In the genomic region with DNA sequence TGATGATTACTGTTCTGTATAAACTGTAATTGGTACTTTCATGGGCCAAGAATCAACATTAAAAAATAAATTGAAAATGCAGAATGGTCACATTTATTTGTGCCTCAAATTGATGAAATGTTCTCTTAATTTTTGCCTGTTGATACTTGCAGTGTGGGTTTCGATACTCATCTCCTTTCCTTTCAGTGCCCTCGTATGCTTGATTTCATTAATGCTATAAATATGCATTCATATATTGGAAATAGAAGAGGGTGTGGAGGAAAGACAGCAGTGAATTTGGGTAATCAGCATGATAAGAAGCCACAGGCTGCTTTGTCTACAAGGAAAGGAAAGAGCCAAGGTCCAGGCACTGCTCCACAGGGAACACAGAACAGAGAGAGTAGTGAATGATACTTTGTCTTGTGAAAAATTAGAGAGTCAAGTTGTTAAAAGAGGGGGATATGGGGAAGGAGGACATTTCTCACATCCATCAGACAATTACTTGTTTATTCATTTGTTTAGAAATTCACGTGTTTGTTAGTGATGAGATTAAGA, we compare ENCODE assay signal across 10 cellular contexts. TPM values are rescaled to one million over a fixed set of nuclear protein-coding genes. Genes with fewer than 3 reads are reported as not detected.
A peak's percentile ranks its signal among the peaks of the same experiment; 100 is the strongest.
DNase-seq lines count a peak whose midpoint lies in the region; ATAC-seq and TF ChIP-seq lines count a peak whose summit lies in the region.
"Had no signal": no experiment of that assay in that cellular context is flagged by ENCODE, and none has a peak within 500 bp of the region (broad histone marks: within the 10 kb centered on the region; RNA-seq: fewer than 3 reads in every experiment).

No MANE protein-coding gene starts in this region.

- H3K36me3 ChIP-seq in ascending aorta (no peaks in the 10 kb centered on the region), mesendoderm (ENCODE audit: control insufficient read depth, insufficient read depth, low read length) (no peaks in the 10 kb centered on the region), upper lobe of left lung (no peaks in the 10 kb centered on the region), BE2C (no peaks in the 10 kb centered on the region)
- H3K36me3 ChIP-seq: BLaER1, gastrocnemius medialis had no signal

- H3K4me3 ChIP-seq in ascending aorta (peak overlapping the region; percentile 80 to 88), mesendoderm (ENCODE audit: low read length) (no peak overlapping the region), upper lobe of left lung (peak overlapping the region in 2 of 4 donors; percentile 71 to 82), BE2C (ENCODE audit: low read depth, low read length) (no peak overlapping the region; the same call in 1 of the 2 replicates)

- no peak overlapping the region for H3K9ac ChIP-seq in mesendoderm (ENCODE audit: low read length)
- H3K9ac ChIP-seq: BLaER1 had no signal

- DNase-seq in activated naive CD4-positive, alpha-beta T cell treated with anti-CD3 and anti-CD28 coated beads, Interleukin-2, amount 50 U/mL, for 16 hours: no peak
- DNase-seq in ascending aorta (ENCODE audit: low spot score in 2 of 2) (no peak), mesendoderm (peak; percentile 29), upper lobe of left lung (no peak), BE2C (no peak), NCI-H69 (lab: John Stamatoyannopoulos, UW) (no peak), KG1 (lab: John Stamatoyannopoulos, UW) (no peak)
- DNase-seq: gastrocnemius medialis had no signal

- no peak overlapping the region for H2BK120ac ChIP-seq in mesendoderm (ENCODE audit: low read depth, low read length)

- H3K56ac ChIP-seq in mesendoderm (ENCODE audit: low read length): no peak overlapping the region

- no peak overlapping the region for H3K23ac ChIP-seq in mesendoderm (ENCODE audit: low read length)

- peak overlapping the region; percentile 89 for H3K27ac Mint-ChIP-seq in activated naive CD4-positive, alpha-beta T cell treated with anti-CD3 and anti-CD28 coated beads, Interleukin-2, amount 50 U/mL, for 24 hours

- no peaks in the 10 kb centered on the region for H3K79me1 ChIP-seq in mesendoderm (ENCODE audit: low read length)

- H3K9me3 Mint-ChIP-seq in activated naive CD4-positive, alpha-beta T cell treated with anti-CD3 and anti-CD28 coated beads, Interleukin-2, amount 50 U/mL, for 24 hours: peaks cover 7% of the 10 kb centered on the region

- H3K27me3 ChIP-seq in ascending aorta (no peaks in the 10 kb centered on the region), mesendoderm (ENCODE audit: insufficient read depth, low read length, poor library complexity) (no peaks in the 10 kb centered on the region), upper lobe of left lung (no peaks in the 10 kb centered on the region), BE2C (no peaks in the 10 kb centered on the region)
- H3K27me3 ChIP-seq: BLaER1, gastrocnemius medialis had no signal

- intact Hi-C loops in ascending aorta (cut with DNase I): loop anchor here (2.0 kb wide), 1 partner anchor 161 kb away; the partner anchor contains the start of gene DDX60L

- H2BK5ac ChIP-seq in mesendoderm (ENCODE audit: low read length): no peak overlapping the region

- no peak overlapping the region for H3K4ac ChIP-seq in mesendoderm (ENCODE audit: low read depth, low read length)

- TF ChIP-seq EP300 in upper lobe of left lung (IDR thresholded peaks at IDR 0.05): no peak

- H2AK5ac ChIP-seq in mesendoderm (ENCODE audit: low read length): no peak overlapping the region

- H3K27me3 Mint-ChIP-seq in activated naive CD4-positive, alpha-beta T cell treated with anti-CD3 and anti-CD28 coated beads, Interleukin-2, amount 50 U/mL, for 24 hours: no peaks in the 10 kb centered on the region

- H3K9me3 ChIP-seq in ascending aorta (no peaks in the 10 kb centered on the region), upper lobe of left lung (no peaks in the 10 kb centered on the region), BE2C (no peaks in the 10 kb centered on the region)
- H3K9me3 ChIP-seq: BLaER1, gastrocnemius medialis had no signal

- H3K27ac ChIP-seq in ascending aorta (peak overlapping the region in 1 of 2 donors; percentile 89), mesendoderm (ENCODE audit: low read depth, low read length) (no peak overlapping the region), upper lobe of left lung (peak overlapping the region in 3 of 4 donors; percentile 12 to 98 (median 98))
- H3K27ac ChIP-seq: BLaER1 had no signal

- H3K36me3 Mint-ChIP-seq in activated naive CD4-positive, alpha-beta T cell treated with anti-CD3 and anti-CD28 coated beads, Interleukin-2, amount 50 U/mL, for 24 hours: peaks cover 5% of the 10 kb centered on the region

- H3K4me1 Mint-ChIP-seq in activated naive CD4-positive, alpha-beta T cell treated with anti-CD3 and anti-CD28 coated beads, Interleukin-2, amount 50 U/mL, for 24 hours: peaks cover 59% of the 10 kb centered on the region

- H4K8ac ChIP-seq in mesendoderm (ENCODE audit: low read depth, low read length): no peak overlapping the region

- no peak overlapping the region for H2BK15ac ChIP-seq in mesendoderm (replicated peaks; ENCODE audit: low read depth)

- WGBS in mesendoderm (ENCODE audit: extremely low coverage, insufficient coverage, low lambda C conversion rate): no CpG with 5 or more reads among the region's 3 CpGs
- 62 to 65% methylated on average over 3 of the region's 3 CpGs for WGBS in upper lobe of left lung, 2 donors

- H3K4me1 ChIP-seq in ascending aorta (peaks cover 0 to 7% of the 10 kb centered on the region in 2 donors), mesendoderm (ENCODE audit: control insufficient read depth, low read depth, low read length) (no peaks in the 10 kb centered on the region), upper lobe of left lung (peaks cover 7 to 20% (median 7%) of the 10 kb centered on the region in 4 donors), BE2C (no peaks in the 10 kb centered on the region)

- H3K79me2 ChIP-seq in mesendoderm (ENCODE audit: control insufficient read depth, insufficient read depth, low read length): no peaks in the 10 kb centered on the region

- TF ChIP-seq POLR2A in upper lobe of left lung (IDR thresholded peaks at IDR 0.05): no peak

- peak overlapping the region; percentile 92 for H3K4me3 Mint-ChIP-seq in activated naive CD4-positive, alpha-beta T cell treated with anti-CD3 and anti-CD28 coated beads, Interleukin-2, amount 50 U/mL, for 24 hours

- TF ChIP-seq CTCF in ascending aorta (IDR thresholded peaks at IDR 0.05): no peak
- no peak for TF ChIP-seq CTCF in upper lobe of left lung (IDR thresholded peaks at IDR 0.05)
- TF ChIP-seq CTCF in BE2C (IDR thresholded peaks at IDR 0.05; ENCODE audit: low read depth, low read length): no peak

- ATAC-seq in upper lobe of left lung (ENCODE audit: low FRiP score in 2 of 2): no peak
- ATAC-seq: gastrocnemius medialis had no signal

- H4K5ac ChIP-seq in mesendoderm (ENCODE audit: low read length): no peak overlapping the region

- no peak overlapping the region for H3K4me2 ChIP-seq in mesendoderm (ENCODE audit: low read length)

- no peak overlapping the region for H3K18ac ChIP-seq in mesendoderm (ENCODE audit: low read length)

RNA-seq across cellular contexts. Expression of gene DDX60, which starts 1.0 kb away (rescaled TPM):
- 15.3 TPM for total RNA-seq in ascending aorta
- 0.34 TPM for polyA plus RNA-seq in mesendoderm (2013, experiment 1 of 2)
- 0.41 TPM for polyA plus RNA-seq in mesendoderm (2013, experiment 2 of 2)
- 10 to 100 TPM; 15.7 to 37.5 (median 22.1) TPM for total RNA-seq in upper lobe of left lung
- polyA plus RNA-seq in BE2C (2012; ENCODE audit: insufficient read depth, insufficient read length, low read depth): 1.0 TPM

Comparison
In these comparisons a context has a peak if more than half of its experiments do, and no peak if none do; other contexts are left out.
1. H3K4me3 ChIP-seq: peak in ascending aorta (2 of 2); none in mesendoderm (single experiment) and BE2C (single experiment).